23 cellular contexts compared by ENCODE assay signal in the genomic region with DNA sequence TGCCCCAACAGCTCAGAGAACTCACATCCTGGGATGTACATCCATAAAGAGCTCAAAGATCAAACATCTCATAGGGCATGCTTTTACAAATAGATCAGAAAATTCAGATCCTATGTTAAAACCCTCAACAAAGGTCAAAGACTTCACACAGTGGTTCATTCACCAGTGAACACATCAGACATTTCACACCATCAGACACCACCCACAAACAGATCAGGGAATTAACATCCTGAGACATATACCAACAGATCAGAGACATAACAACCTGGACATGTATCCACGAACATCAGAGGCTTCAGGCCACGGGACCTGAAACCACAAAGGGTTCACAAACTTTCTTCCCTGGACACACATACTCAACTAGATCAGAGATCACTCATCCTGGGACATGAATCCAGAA. TPM values are rescaled to one million over a fixed set of nuclear protein-coding genes. Genes with fewer than 3 reads are reported as not detected.
"Had no signal": no experiment of that assay in that cellular context is flagged by ENCODE, and none has a peak within 500 bp of the region (broad histone marks: within the 10 kb centered on the region; RNA-seq: fewer than 3 reads in every experiment).

No MANE protein-coding gene starts in this region.

- H3K4me1 Mint-ChIP-seq: stimulated activated naive B cell treated with anti-CD40 and anti-IgM and Interleukin-4, amounts not matched to agents 10 μg/mL and 1 μg/mL and 100 μg/mL, for 72 hours had no signal

- H3K27ac Mint-ChIP-seq: memory B cell; stimulated activated naive B cell treated with anti-CD40 and anti-IgM and Interleukin-4, amounts not matched to agents 10 μg/mL and 1 μg/mL and 100 μg/mL, for 72 hours had no signal

- H3K9me3 Mint-ChIP-seq: memory B cell; stimulated activated naive B cell treated with anti-CD40 and anti-IgM and Interleukin-4, amounts not matched to agents 10 μg/mL and 1 μg/mL and 100 μg/mL, for 72 hours had no signal

- H3K36me3 Mint-ChIP-seq: stimulated activated naive B cell treated with anti-CD40 and anti-IgM and Interleukin-4, amounts not matched to agents 10 μg/mL and 1 μg/mL and 100 μg/mL, for 72 hours had no signal

- H3K27me3 Mint-ChIP-seq: memory B cell had no signal

- H3K4me3 Mint-ChIP-seq: memory B cell; stimulated activated naive B cell treated with anti-CD40 and anti-IgM and Interleukin-4, amounts not matched to agents 10 μg/mL and 1 μg/mL and 100 μg/mL, for 72 hours had no signal

- DNase-seq: dorsolateral prefrontal cortex; esophagus squamous epithelium; foreskin fibroblast; kidney; left cardiac atrium; left ventricle myocardium inferior; lower lobe of right lung; midbrain; psoas muscle; retina; spleen; stimulated activated CD4-positive, alpha-beta T cell treated with anti-CD3 and anti-CD28 coated beads, Interleukin-15, amount 100 ng/mL, for 24 hours; stimulated activated CD4-positive, alpha-beta T cell treated with anti-CD3 and anti-CD28 coated beads, Interleukin-1b, Interleukin-23, amount 100 ng/mL, for 48 hours; stimulated activated CD4-positive, alpha-beta T cell treated with anti-CD3 and anti-CD28 coated beads, Interleukin-4, amount 100 ng/mL, for 24 hours; stimulated activated naive B cell treated with anti-CD40 and anti-IgM and Interleukin-4, amounts not matched to agents 10 μg/mL and 1 μg/mL and 100 μg/mL, for 72 hours; trophoblast cell had no signal

- ATAC-seq: left cardiac atrium; lower lobe of right lung; psoas muscle; sciatic nerve; stimulated activated naive B cell treated with anti-CD40 and anti-IgM and Interleukin-4, amounts not matched to agents 10 μg/mL and 1 μg/mL and 100 μg/mL, for 72 hours had no signal

RNA-seq across cellular contexts. Expression of a gene that starts 36.4 kb away (rescaled TPM):
- total RNA-seq: epithelial cell of proximal tubule had no signal

RNA-seq across cellular contexts. Expression of a gene that starts 41.6 kb away (rescaled TPM):
- total RNA-seq: chondrocyte, dorsolateral prefrontal cortex, epithelial cell of proximal tubule, esophagus squamous epithelium, left cardiac atrium, left ventricle myocardium inferior, osteoblast, psoas muscle, sciatic nerve, skeletal muscle tissue, spleen, urinary bladder had no signal
